Comparison of ENCODE assay signal across 11 cellular contexts in the genomic region with DNA sequence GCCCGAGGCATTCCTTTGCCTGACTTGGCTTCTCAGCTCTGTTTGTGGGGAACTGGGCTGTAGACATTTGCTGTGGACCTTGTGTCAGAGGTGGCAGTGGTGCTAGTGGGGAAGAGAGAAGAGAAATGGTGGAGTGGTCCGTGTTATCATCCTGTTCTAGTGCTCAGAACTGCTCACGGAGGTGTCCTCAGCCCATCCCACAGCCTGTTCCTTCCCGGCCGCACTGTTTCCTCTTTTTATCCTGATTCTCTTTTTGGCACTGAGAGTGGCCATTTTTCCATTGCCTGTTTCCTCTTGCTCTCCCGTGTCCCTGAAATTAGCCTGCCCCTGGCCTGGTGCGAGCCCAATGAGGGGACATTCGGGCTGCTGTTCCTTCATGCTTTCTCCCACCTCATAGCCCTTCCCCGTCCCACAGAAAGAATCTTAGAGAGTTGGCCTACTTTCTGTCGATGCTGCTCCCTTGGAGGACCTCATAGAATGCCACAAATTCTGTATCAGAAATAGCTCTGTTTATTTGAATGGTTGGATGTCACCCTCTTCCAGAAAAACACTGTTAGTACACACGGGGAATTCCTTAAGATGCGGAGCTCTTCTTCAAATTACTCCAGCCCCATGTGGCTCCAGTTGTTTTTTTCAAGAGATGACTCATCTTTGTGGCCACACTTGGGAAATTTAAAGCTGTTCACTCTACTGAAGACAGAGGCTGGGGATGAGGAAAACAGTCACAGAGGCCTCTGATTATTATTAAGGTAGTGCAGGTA. TPM values are rescaled to one million over a fixed set of nuclear protein-coding genes. Genes with fewer than 3 reads are reported as not detected.
A peak's percentile ranks its signal among the peaks of the same experiment; 100 is the strongest.
DNase-seq lines count a peak whose midpoint lies in the region; ATAC-seq, FAIRE-seq and TF ChIP-seq lines count a peak whose summit lies in the region.
"Had no signal": no experiment of that assay in that cellular context is flagged by ENCODE, and none has a peak within 500 bp of the region (broad histone marks: within the 10 kb centered on the region; RNA-seq: fewer than 3 reads in every experiment).

No MANE protein-coding gene starts in this region.

- H3K4me3 Mint-ChIP-seq in effector memory CD8-positive, alpha-beta T cell = no peak overlapping the region

- H3K27me3 ChIP-seq in AG04450 (ENCODE audit: control insufficient read depth, insufficient read depth, low read length) = no peaks in the 10 kb centered on the region
- no peaks in the 10 kb centered on the region for H3K27me3 ChIP-seq in mesendoderm (ENCODE audit: insufficient read depth, low read length, poor library complexity)

- H3K9me3 ChIP-seq in AG04450 (ENCODE audit: control insufficient read depth, insufficient read depth, low read length) = no peaks in the 10 kb centered on the region

- H3K9me3 Mint-ChIP-seq in effector memory CD8-positive, alpha-beta T cell = no peaks in the 10 kb centered on the region

- CTCF ChIA-PET in AG04450 (lab: Charles Lee) = interaction anchor here (0.9 to 2.2 kb wide), 4 partner anchors 12 to 144 kb away, joined by 3 to 8 read pairs (median 4); partner anchors contain the start of genes FARS2 and LYRM4

- H2BK15ac ChIP-seq in mesendoderm (replicated peaks; ENCODE audit: low read depth) = no peak overlapping the region

- no peak overlapping the region for H3K27ac Mint-ChIP-seq in effector memory CD8-positive, alpha-beta T cell

- H3K23ac ChIP-seq in mesendoderm (ENCODE audit: low read length) = no peak overlapping the region

- no peaks in the 10 kb centered on the region for H3K79me2 ChIP-seq in mesendoderm (ENCODE audit: control insufficient read depth, insufficient read depth, low read length)

- H3K79me1 ChIP-seq in mesendoderm (ENCODE audit: low read length) = peaks cover 8% of the 10 kb centered on the region

- no peak overlapping the region for H3K4me2 ChIP-seq in mesendoderm (ENCODE audit: low read length)

- H4K8ac ChIP-seq in mesendoderm (ENCODE audit: low read depth, low read length) = no peak overlapping the region

- no peaks in the 10 kb centered on the region for H3K4me1 ChIP-seq in mesendoderm (ENCODE audit: control insufficient read depth, low read depth, low read length)

- peaks cover 32 to 37% of the 10 kb centered on the region in 2 donors for H3K4me1 Mint-ChIP-seq in effector memory CD8-positive, alpha-beta T cell (ENCODE audit: low read depth in 2 of 2)

- no peak overlapping the region for H3K27ac ChIP-seq in AG04450 (ENCODE audit: low read depth, low read length)
- H3K27ac ChIP-seq in mesendoderm (ENCODE audit: low read depth, low read length) = no peak overlapping the region

- H3K4me3 ChIP-seq in AG04450 (ENCODE audit: low read depth, low read length) (no peak overlapping the region), mesendoderm (ENCODE audit: low read length) (no peak overlapping the region)

- whole genome bisulfite sequencing in mesendoderm (ENCODE audit: extremely low coverage, insufficient coverage, low lambda C conversion rate) = no CpG with 5 or more reads among the region's 12 CpGs

- TF ChIP-seq CTCF in AG04450 (IDR thresholded peaks at IDR 0.05; ENCODE audit: low read depth, low read length) = no peak; the same call in 1 of the 2 replicates

- H3K4ac ChIP-seq in mesendoderm (ENCODE audit: low read depth, low read length) = no peak overlapping the region

- no peak overlapping the region for H3K18ac ChIP-seq in mesendoderm (ENCODE audit: low read length)

- H4K5ac ChIP-seq in mesendoderm (ENCODE audit: low read length) = no peak overlapping the region

- no peak for FAIRE-seq in HTR-8/SVneo (lab: Jason Lieb, UNC)
- FAIRE-seq: G401.6, H1 had no signal

- no peak overlapping the region for H3K56ac ChIP-seq in mesendoderm (ENCODE audit: low read length)

- no peak overlapping the region for H2BK120ac ChIP-seq in mesendoderm (ENCODE audit: low read depth, low read length)

- no peak overlapping the region for H2AK5ac ChIP-seq in mesendoderm (ENCODE audit: low read length)

- no peak for ATAC-seq in effector memory CD8-positive, alpha-beta T cell (replicated peaks)
- no peak for ATAC-seq in GM21390 (IDR thresholded peaks at IDR 0.05; ENCODE audit: unreplicated experiment)

- H3K27me3 Mint-ChIP-seq in effector memory CD8-positive, alpha-beta T cell = no peaks in the 10 kb centered on the region

- no peaks in the 10 kb centered on the region for H3K36me3 ChIP-seq in mesendoderm (ENCODE audit: control insufficient read depth, insufficient read depth, low read length)

- no peak overlapping the region for H3K9ac ChIP-seq in mesendoderm (ENCODE audit: low read length)

- POLR2A ChIA-PET in AG04450 (lab: Yijun Ruan, JAX) = interaction anchor here (1.1 kb wide), 1 partner anchor 26 kb away, joined by 9 read pairs; the partner anchor contains the start of genes FARS2 and LYRM4

- H2BK5ac ChIP-seq in mesendoderm (ENCODE audit: low read length) = no peak overlapping the region

- H3K36me3 Mint-ChIP-seq in effector memory CD8-positive, alpha-beta T cell (ENCODE audit: insufficient read depth) = peaks cover 3% of the 10 kb centered on the region

- DNase-seq in AG04450 (ENCODE audit: low read depth, low spot score) (peak; percentile 55), HTR-8/SVneo (ENCODE audit: insufficient read length, low spot score) (peak; percentile 85), dedifferentiated amniotic fluid mesenchymal stem cell (ENCODE audit: extremely low spot score) (peak; percentile 67), mesendoderm (peak; percentile 21), HuH-7.5 (ENCODE audit: low spot score) (no peak), NCI-H187 treated with DMSO at 0.1 percent for 48 hours (lab: John Stamatoyannopoulos, UW) (no peak)
- DNase-seq in effector memory CD8-positive, alpha-beta T cell = no peak
- DNase-seq: MM.1S had no signal

RNA-seq across cellular contexts. Expression of gene FARS2, which starts 26.1 kb away (rescaled TPM):
- 14.0 and 14.8 TPM in 2 replicates for polyA plus RNA-seq in AG04450 (2011; rRNA removed)
- 40.1 and 46.6 TPM in 2 replicates for polyA minus RNA-seq in AG04450 (2011; rRNA and poly(A)+ RNA removed)
- polyA plus RNA-seq in mesendoderm (2013, experiment 1 of 2) = 11.7 TPM
- 11.5 TPM for polyA plus RNA-seq in mesendoderm (2013, experiment 2 of 2)

RNA-seq across cellular contexts. Expression of gene LYRM4, which starts 26.6 kb away (rescaled TPM):
- 38.9 and 41.4 TPM in 2 replicates for polyA plus RNA-seq in AG04450 (2011; rRNA removed)
- polyA minus RNA-seq in AG04450 (2011; rRNA and poly(A)+ RNA removed) = 17.6 and 17.7 TPM in 2 replicates
- polyA plus RNA-seq in mesendoderm (2013, experiment 1 of 2) = 40.5 TPM
- 43.8 TPM for polyA plus RNA-seq in mesendoderm (2013, experiment 2 of 2)

Comparison
In these comparisons a context has a peak if more than half of its experiments do, and no peak if none do; other contexts are left out.
1. DNase-seq: peak in AG04450 (single experiment), HTR-8/SVneo (single experiment), dedifferentiated amniotic fluid mesenchymal stem cell (single experiment) and mesendoderm (single experiment); none in effector memory CD8-positive, alpha-beta T cell (0 of 3), HuH-7.5 (single experiment) and NCI-H187 treated with DMSO at 0.1 percent for 48 hours (single experiment).